Comparison of ENCODE assay signal across 14 cellular contexts in the genomic region with DNA sequence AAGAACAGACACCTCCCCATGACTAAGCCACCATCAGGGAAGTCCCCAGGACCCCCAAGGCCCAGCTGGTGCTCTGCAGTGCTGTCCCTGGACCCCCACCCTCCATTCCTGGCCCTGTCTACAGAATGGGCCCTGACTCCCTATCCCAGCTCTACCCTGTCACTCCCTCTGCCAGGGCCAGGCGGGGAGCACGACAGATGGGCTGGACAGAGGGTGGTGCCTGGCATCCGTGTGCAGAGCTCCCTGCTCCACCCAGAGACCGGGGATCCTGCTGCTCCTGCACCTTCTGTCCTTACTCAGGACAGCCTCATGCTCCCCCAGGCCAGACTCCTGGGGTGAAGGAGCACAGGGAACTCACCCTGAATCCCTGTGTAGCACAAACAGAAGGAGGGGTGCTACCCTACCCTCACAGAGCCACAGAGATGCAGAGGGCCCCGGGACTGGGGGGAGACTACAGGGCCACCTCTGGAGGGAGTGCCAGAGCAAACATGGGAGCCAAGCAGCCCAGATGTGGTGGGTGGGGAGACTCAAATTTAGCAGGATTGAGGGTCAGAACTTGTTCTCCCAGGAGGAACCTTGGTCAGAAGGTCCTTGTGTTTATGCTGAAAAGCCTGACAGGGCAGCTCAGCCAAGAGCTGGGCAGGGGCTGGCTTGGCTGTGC. TPM values are rescaled to one million over a fixed set of nuclear protein-coding genes. Genes with fewer than 3 reads are reported as not detected.
DNase-seq lines count a peak whose midpoint lies in the region; ATAC-seq, FAIRE-seq and TF ChIP-seq lines count a peak whose summit lies in the region.
"Had no signal": no experiment of that assay in that cellular context is flagged by ENCODE, and none has a peak within 500 bp of the region (broad histone marks: within the 10 kb centered on the region; RNA-seq: fewer than 3 reads in every experiment).

No MANE protein-coding gene starts in this region.

- H3K4me1 Mint-ChIP-seq in activated T-cell treated with anti-CD3 and anti-CD28 coated beads, Interleukin-2, amount 50 U/mL, for 4 hours (ENCODE audit: low read depth) = peaks cover 13% of the 10 kb centered on the region

- intact Hi-C loops in kidney (cut with DNase I) = loop anchor here (5.0 kb wide), 1 partner anchor 37 kb away; no protein-coding TSS in a partner anchor

- ATAC-seq in activated T-cell treated with anti-CD3 and anti-CD28 coated beads, Interleukin-2, amount 50 U/mL, for 4 hours = no peak
- ATAC-seq: A549, body of pancreas had no signal

- no peaks in the 10 kb centered on the region for H4K20me1 ChIP-seq in OCI-LY3 (ENCODE audit: insufficient read depth, low read length)

- no peaks in the 10 kb centered on the region for H3K79me2 ChIP-seq in OCI-LY3 (ENCODE audit: low read length)

- no peak overlapping the region for H3K9ac ChIP-seq in OCI-LY3 (ENCODE audit: low read length)
- H3K9ac ChIP-seq in kidney (ENCODE audit: low read length in 2 of 2) = no peak overlapping the region
- peak overlapping the region in 2 of 3 donors; percentile 6 to 60 for H3K9ac ChIP-seq in skeletal muscle tissue (ENCODE audit: low read depth in 1 of 3, low read length in 3 of 3)

- no peaks in the 10 kb centered on the region for H3K27me3 Mint-ChIP-seq in activated T-cell treated with anti-CD3 and anti-CD28 coated beads, Interleukin-2, amount 50 U/mL, for 4 hours (ENCODE audit: low read depth)

- H3K9me3 Mint-ChIP-seq in activated T-cell treated with anti-CD3 and anti-CD28 coated beads, Interleukin-2, amount 50 U/mL, for 4 hours = no peaks in the 10 kb centered on the region

- H3K4me2 ChIP-seq in OCI-LY3 (ENCODE audit: low read length) = no peak overlapping the region
- H3K4me2 ChIP-seq: A549, PC-9 had no signal

- TF ChIP-seq CTCF in OCI-LY3 (IDR thresholded peaks at IDR 0.05; ENCODE audit: low read depth, low read length) (peak; percentile 8; the same call in 1 of the 2 replicates), kidney (IDR thresholded peaks at IDR 0.05; ENCODE audit: borderline replicate concordance, extremely low read depth, insufficient read depth) (no peak)

- H3K4me3 Mint-ChIP-seq in activated T-cell treated with anti-CD3 and anti-CD28 coated beads, Interleukin-2, amount 50 U/mL, for 4 hours = peak overlapping the region; percentile 59

- no peaks in the 10 kb centered on the region for H3K36me3 Mint-ChIP-seq in activated T-cell treated with anti-CD3 and anti-CD28 coated beads, Interleukin-2, amount 50 U/mL, for 4 hours (ENCODE audit: insufficient read depth)

- DNase-seq in activated T-cell treated with anti-CD3 and anti-CD28 coated beads, Interleukin-2, amount 50 U/mL, for 4 hours = no peak
- DNase-seq in activated T-cell treated with anti-CD3 and anti-CD28 coated beads, Interleukin-2, amount 50 U/mL, for 1 hour = no peak
- DNase-seq in kidney (peak; percentile 63), RCC 7860 (ENCODE audit: low spot score) (no peak), HCEC 1CT (no peak), NCI-H187 (lab: John Stamatoyannopoulos, UW) (no peak)
- DNase-seq: activated CD4-positive, alpha-beta T cell treated with anti-CD3 and anti-CD28 coated beads for 4 hours; NCI-H345; PC-9 had no signal

- no peak overlapping the region for H2AFZ ChIP-seq in OCI-LY3 (ENCODE audit: low read depth, low read length)
- H2AFZ ChIP-seq: PC-9 had no signal

- no peak overlapping the region for H3K27ac ChIP-seq in OCI-LY3 (ENCODE audit: low read length)
- H3K27ac ChIP-seq in kidney (ENCODE audit: low read depth in 2 of 2, low read length in 2 of 2) = no peak overlapping the region
- peak overlapping the region; percentile 30 for H3K27ac ChIP-seq in skeletal muscle tissue (ENCODE audit: low read depth, low read length)
- H3K27ac ChIP-seq: A549, body of pancreas, PC-9 had no signal

- H3K4me3 ChIP-seq in OCI-LY3 (ENCODE audit: low read length) = no peak overlapping the region
- H3K4me3 ChIP-seq in kidney (ENCODE audit: low read length in 2 of 2) = no peak overlapping the region
- H3K4me3 ChIP-seq in skeletal muscle tissue (ENCODE audit: low read length in 3 of 3) = peak overlapping the region in 1 of 3 donors; percentile 2
- H3K4me3 ChIP-seq: A549, body of pancreas, PC-9 had no signal

- H3K27me3 ChIP-seq in OCI-LY3 (ENCODE audit: low read depth, low read length) = peaks cover 15% of the 10 kb centered on the region
- peaks cover 0 to 7% (median 0%) of the 10 kb centered on the region in 3 donors for H3K27me3 ChIP-seq in skeletal muscle tissue (ENCODE audit: control insufficient read depth in 3 of 3, insufficient read depth in 3 of 3, low read length in 3 of 3)
- H3K27me3 ChIP-seq: body of pancreas had no signal

- peaks cover 5% of the 10 kb centered on the region; the same call in 1 of the 2 replicates for H3K4me1 ChIP-seq in OCI-LY3 (ENCODE audit: low read length)
- H3K4me1 ChIP-seq in kidney (ENCODE audit: control insufficient read depth in 1 of 2, insufficient read depth in 1 of 2, low read depth in 1 of 2, low read length in 2 of 2) = peaks cover 11 to 27% of the 10 kb centered on the region in 2 donors
- H3K4me1 ChIP-seq in skeletal muscle tissue (ENCODE audit: control insufficient read depth in 3 of 3, insufficient read depth in 3 of 3, low read length in 3 of 3) = peaks cover 14 to 49% (median 37%) of the 10 kb centered on the region in 3 donors

- H3K36me3 ChIP-seq in OCI-LY3 (replicated peaks; ENCODE audit: low read depth, low read length) = no peaks in the 10 kb centered on the region
- H3K36me3 ChIP-seq in kidney (ENCODE audit: control insufficient read depth in 1 of 2, insufficient read depth in 2 of 2, low read length in 2 of 2) = no peaks in the 10 kb centered on the region
- H3K36me3 ChIP-seq in skeletal muscle tissue (ENCODE audit: control insufficient read depth in 3 of 3, insufficient read depth in 3 of 3, low read length in 3 of 3) = no peaks in the 10 kb centered on the region

- H3K9me3 ChIP-seq in OCI-LY3 (ENCODE audit: insufficient read depth, low read length) (no peaks in the 10 kb centered on the region), kidney (ENCODE audit: control insufficient read depth in 1 of 2, low read length in 2 of 2) (no peaks in the 10 kb centered on the region), skeletal muscle tissue (ENCODE audit: control insufficient read depth in 3 of 3, low read length in 3 of 3) (no peaks in the 10 kb centered on the region)
- H3K9me3 ChIP-seq: A549, body of pancreas had no signal

- FAIRE-seq in kidney (lab: Jason Lieb, UNC) (no peak), RCC 7860 (lab: Jason Lieb, UNC) (no peak)
- FAIRE-seq: A549, endometrium had no signal

RNA-seq across cellular contexts. Expression of a gene that starts 2.0 kb away (rescaled TPM):
- total RNA-seq in activated T-cell treated with anti-CD3 and anti-CD28 coated beads, Interleukin-2, amount 50 U/mL, for 4 hours = 1 to 10 TPM; 2.3 to 3.6 (median 2.8) TPM
- 21.9 TPM for total RNA-seq in kidney
- 16.0 TPM for polyA plus RNA-seq in kidney (ENCODE audit: insufficient read depth, low read depth, low replicate concordance)
- 49.6 TPM for total RNA-seq in skeletal muscle tissue

RNA-seq across cellular contexts. Expression of a gene that starts 6.3 kb away (rescaled TPM):
- total RNA-seq in activated T-cell treated with anti-CD3 and anti-CD28 coated beads, Interleukin-2, amount 50 U/mL, for 4 hours = 10 to 100 TPM; 23.1 to 26.8 (median 25.3) TPM
- total RNA-seq in kidney = 27.7 TPM
- 37.3 TPM for polyA plus RNA-seq in kidney (ENCODE audit: insufficient read depth, low read depth, low replicate concordance)
- total RNA-seq in skeletal muscle tissue = 13.6 TPM

Comparison
In these comparisons a context has a peak if more than half of its experiments do, and no peak if none do; other contexts are left out.
1. H3K9ac ChIP-seq: peak in skeletal muscle tissue (2 of 3); none in OCI-LY3 (single experiment) and kidney (0 of 2).